In genomic region chr9:38235244-38235643, GRCh38 we compare ENCODE assay signal across 21 cellular contexts.
DNase-seq lines count a peak whose midpoint lies in the region; ATAC-seq and TF ChIP-seq lines count a peak whose summit lies in the region.
"Had no signal": no experiment of that assay in that cellular context is flagged by ENCODE, and none has a peak within 500 bp of the region (broad histone marks: within the 10 kb centered on the region; RNA-seq: fewer than 3 reads in every experiment).

No MANE protein-coding gene starts in this region.

- no peak overlapping the region for H3K9ac ChIP-seq in smooth muscle cell (ENCODE audit: low read depth)

- H3K27ac ChIP-seq in smooth muscle cell (ENCODE audit: low read depth), result no peak overlapping the region
- H3K27ac ChIP-seq: Peyer's patch had no signal

- ATAC-seq in activated CD8-positive, alpha-beta memory T cell treated with anti-CD3 and anti-CD28 coated beads, Interleukin-2, amount 10 ng/mL, durations not matched to agents 7 days and 5 days, result no peak
- ATAC-seq in stimulated activated naive CD8-positive, alpha-beta T cell treated with anti-CD3 and anti-CD28 coated beads, Interleukin-15, amount 100 ng/mL, for 72 hours, result no peak

- CTCF ChIA-PET in activated CD8-positive, alpha-beta memory T cell treated with anti-CD3 and anti-CD28 coated beads, Interleukin-2, amount 10 ng/mL, durations not matched to agents 7 days and 5 days (lab: Charles Lee), result no interaction called here

- H3K4me1 Mint-ChIP-seq in activated CD8-positive, alpha-beta memory T cell treated with anti-CD3 and anti-CD28 coated beads, Interleukin-2, amount 10 ng/mL, durations not matched to agents 7 days and 5 days, result no peaks in the 10 kb centered on the region
- no peaks in the 10 kb centered on the region for H3K4me1 Mint-ChIP-seq in stimulated activated naive CD8-positive, alpha-beta T cell treated with anti-CD3 and anti-CD28 coated beads, Interleukin-15, amount 100 ng/mL, for 72 hours
- H3K4me1 Mint-ChIP-seq: CD4-positive, CD25-positive, alpha-beta regulatory T cell had no signal

- no peaks in the 10 kb centered on the region for H3F3A ChIP-seq in smooth muscle cell (ENCODE audit: low read depth)

- H3K36me3 Mint-ChIP-seq in activated CD8-positive, alpha-beta memory T cell treated with anti-CD3 and anti-CD28 coated beads, Interleukin-2, amount 10 ng/mL, durations not matched to agents 7 days and 5 days, result no peaks in the 10 kb centered on the region
- H3K36me3 Mint-ChIP-seq: CD4-positive, CD25-positive, alpha-beta regulatory T cell had no signal

- H3K27me3 ChIP-seq in smooth muscle cell (ENCODE audit: low read depth), result peaks cover 8% of the 10 kb centered on the region
- H3K27me3 ChIP-seq: Peyer's patch had no signal

- H3K4me3 Mint-ChIP-seq in activated CD8-positive, alpha-beta memory T cell treated with anti-CD3 and anti-CD28 coated beads, Interleukin-2, amount 10 ng/mL, durations not matched to agents 7 days and 5 days, result no peak overlapping the region
- no peak overlapping the region for H3K4me3 Mint-ChIP-seq in stimulated activated naive CD8-positive, alpha-beta T cell treated with anti-CD3 and anti-CD28 coated beads, Interleukin-15, amount 100 ng/mL, for 72 hours
- H3K4me3 Mint-ChIP-seq: CD4-positive, CD25-positive, alpha-beta regulatory T cell; HFFc6 had no signal

- peak; percentile 19 for DNase-seq in activated CD8-positive, alpha-beta memory T cell treated with anti-CD3 and anti-CD28 coated beads, Interleukin-2, amount 10 ng/mL, durations not matched to agents 7 days and 5 days
- DNase-seq in activated CD8-positive, alpha-beta memory T cell treated with anti-CD3 and anti-CD28 coated beads, Interleukin-2, amount 50 U/mL, for 48 hours, result no peak
- DNase-seq in astrocyte of the hippocampus (ENCODE audit: low read depth, low spot score) (peak; percentile 3), mesenteric fat pad (ENCODE audit: low spot score) (peak; percentile 26), smooth muscle cell (lab: John Stamatoyannopoulos, UW; ENCODE audit: unreplicated experiment) (no peak), hippocampal formation (lab: John Stamatoyannopoulos, UW) (no peak)
- DNase-seq in stimulated activated naive CD8-positive, alpha-beta T cell treated with anti-CD3 and anti-CD28 coated beads, Interleukin-15, amount 100 ng/mL, for 72 hours, result no peak
- no peak for DNase-seq in stimulated activated CD4-positive, alpha-beta T cell treated with anti-CD3 and anti-CD28 coated beads, Interleukin-2, amount 100 ng/mL, for 24 hours
- DNase-seq: CD4-positive, CD25-positive, alpha-beta regulatory T cell; DMS79 treated with DMSO at 0.1 percent for 48 hours; H7; HFFc6; KBM-7; MM.1S; NCI-H1048; NCI-H1417 treated with DMSO at 0.1 percent for 48 hours; NCI-H187 treated with DMSO at 0.1 percent for 48 hours; NCI-H2107; NCI-H446 treated with DMSO at 0.1 percent for 48 hours; NCI-H774; Peyer's patch had no signal

- H3K79me2 ChIP-seq in smooth muscle cell (ENCODE audit: low read depth), result no peaks in the 10 kb centered on the region

- H3K27ac Mint-ChIP-seq in activated CD8-positive, alpha-beta memory T cell treated with anti-CD3 and anti-CD28 coated beads, Interleukin-2, amount 10 ng/mL, durations not matched to agents 7 days and 5 days, result no peak overlapping the region
- H3K27ac Mint-ChIP-seq in stimulated activated naive CD8-positive, alpha-beta T cell treated with anti-CD3 and anti-CD28 coated beads, Interleukin-15, amount 100 ng/mL, for 72 hours, result no peak overlapping the region
- H3K27ac Mint-ChIP-seq: CD4-positive, CD25-positive, alpha-beta regulatory T cell; HFFc6 had no signal

- H3K4me3 ChIP-seq in smooth muscle cell, result no peak overlapping the region
- H3K4me3 ChIP-seq: Peyer's patch had no signal

- no peak overlapping the region for H2AFZ ChIP-seq in smooth muscle cell (ENCODE audit: low read depth)

- no peaks in the 10 kb centered on the region for H3K36me3 ChIP-seq in smooth muscle cell (ENCODE audit: low read depth)
- H3K36me3 ChIP-seq: Peyer's patch had no signal

- WGBS in smooth muscle cell (ENCODE audit: low lambda C conversion rate), result 81% methylated on average over 5 of the region's 5 CpGs

- H3K4me1 ChIP-seq in smooth muscle cell (ENCODE audit: low read depth), result peaks cover under 1% of the 10 kb centered on the region
- H3K4me1 ChIP-seq: Peyer's patch had no signal

- peaks cover 6% of the 10 kb centered on the region for H3K27me3 Mint-ChIP-seq in activated CD8-positive, alpha-beta memory T cell treated with anti-CD3 and anti-CD28 coated beads, Interleukin-2, amount 10 ng/mL, durations not matched to agents 7 days and 5 days
- H3K27me3 Mint-ChIP-seq in stimulated activated naive CD8-positive, alpha-beta T cell treated with anti-CD3 and anti-CD28 coated beads, Interleukin-15, amount 100 ng/mL, for 72 hours, result no peaks in the 10 kb centered on the region
- H3K27me3 Mint-ChIP-seq: CD4-positive, CD25-positive, alpha-beta regulatory T cell had no signal

- TF ChIP-seq CTCF in smooth muscle cell (IDR thresholded peaks at IDR 0.05; ENCODE audit: borderline replicate concordance, insufficient read depth, poor library complexity, severe bottlenecking), result no peak

- peak overlapping the region; percentile 9 for H3K4me2 ChIP-seq in smooth muscle cell

- H3K9me3 Mint-ChIP-seq in activated CD8-positive, alpha-beta memory T cell treated with anti-CD3 and anti-CD28 coated beads, Interleukin-2, amount 10 ng/mL, durations not matched to agents 7 days and 5 days (ENCODE audit: low read depth), result no peaks in the 10 kb centered on the region
- no peaks in the 10 kb centered on the region for H3K9me3 Mint-ChIP-seq in stimulated activated naive CD8-positive, alpha-beta T cell treated with anti-CD3 and anti-CD28 coated beads, Interleukin-15, amount 100 ng/mL, for 72 hours
- H3K9me3 Mint-ChIP-seq: HFFc6 had no signal

- H3K9me3 ChIP-seq in smooth muscle cell (replicated peaks; ENCODE audit: low read depth), result no peaks in the 10 kb centered on the region
- H3K9me3 ChIP-seq: Peyer's patch had no signal

- H4K20me1 ChIP-seq in smooth muscle cell (ENCODE audit: low read depth), result no peaks in the 10 kb centered on the region

Comparison
In these comparisons a context has a peak if more than half of its experiments do, and no peak if none do; other contexts are left out.
1. DNase-seq: peak in activated CD8-positive, alpha-beta memory T cell treated with anti-CD3 and anti-CD28 coated beads, Interleukin-2, amount 10 ng/mL, durations not matched to agents 7 days and 5 days (single experiment), astrocyte of the hippocampus (single experiment) and mesenteric fat pad (single experiment); none in activated CD8-positive, alpha-beta memory T cell treated with anti-CD3 and anti-CD28 coated beads, Interleukin-2, amount 50 U/mL, for 48 hours (single experiment), smooth muscle cell (single experiment), hippocampal formation (0 of 2), stimulated activated naive CD8-positive, alpha-beta T cell treated with anti-CD3 and anti-CD28 coated beads, Interleukin-15, amount 100 ng/mL, for 72 hours (0 of 2) and stimulated activated CD4-positive, alpha-beta T cell treated with anti-CD3 and anti-CD28 coated beads, Interleukin-2, amount 100 ng/mL, for 24 hours (0 of 2).